In the genomic region with DNA sequence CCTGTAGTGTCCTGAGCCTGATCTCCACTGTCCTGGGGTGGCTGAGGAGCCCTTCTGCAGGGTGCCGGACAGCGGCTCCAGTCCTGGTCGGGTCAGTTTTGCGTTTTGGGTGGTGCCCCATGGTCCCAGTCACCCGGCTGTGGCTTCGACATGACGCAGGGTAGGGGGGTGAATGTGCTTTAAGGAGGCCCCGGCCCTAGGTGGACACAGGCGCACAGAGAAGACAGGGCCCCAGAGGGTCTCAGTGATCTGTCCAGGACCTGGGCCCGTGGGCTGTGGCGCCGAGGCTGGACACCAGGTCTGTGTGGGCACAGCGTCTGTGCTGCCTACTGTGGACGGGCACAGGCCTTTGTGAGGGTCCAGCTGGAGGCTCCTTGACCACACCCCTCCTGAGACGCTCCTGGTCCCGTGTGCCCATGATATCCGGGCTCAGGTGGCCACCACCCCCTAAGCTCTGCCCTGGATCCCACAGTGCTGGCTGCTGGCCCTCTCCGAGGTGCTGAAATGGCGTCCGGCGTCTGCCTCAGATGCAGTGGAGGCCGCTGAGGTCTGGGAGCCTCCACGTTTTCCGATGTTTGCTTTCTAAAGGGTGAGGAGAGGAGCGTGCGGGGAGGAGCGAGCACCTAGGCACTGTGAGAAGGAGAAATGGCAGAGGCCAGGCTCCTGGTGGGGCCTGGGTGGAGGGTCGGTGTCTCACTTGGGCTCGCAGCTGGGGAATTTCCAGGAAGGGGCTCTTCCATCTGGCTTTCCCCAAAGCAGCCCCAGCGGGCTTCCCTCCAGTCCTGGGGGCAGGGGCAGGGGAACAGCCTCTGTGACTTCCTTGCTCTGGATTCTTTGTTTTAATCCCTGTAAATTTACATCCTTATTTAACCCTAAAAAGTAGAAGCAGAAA, we compare ENCODE assay signal across 8 cellular contexts. TPM values are rescaled to one million over a fixed set of nuclear protein-coding genes. Genes with fewer than 3 reads are reported as not detected.
DNase-seq lines count a peak whose midpoint lies in the region; TF ChIP-seq lines count a peak whose summit lies in the region.

No MANE protein-coding gene starts in this region.

- H3K9me3 Mint-ChIP-seq in nephron progenitor cell, result peaks cover 2% of the 10 kb centered on the region

- no peaks in the 10 kb centered on the region for H3K36me3 Mint-ChIP-seq in nephron progenitor cell (ENCODE audit: low read depth)

- H3K27me3 Mint-ChIP-seq in nephron progenitor cell (ENCODE audit: low read depth, poor library complexity), result peaks cover 49% of the 10 kb centered on the region

- no peak for TF ChIP-seq CTCF in GM10248 (IDR thresholded peaks at IDR 0.05; ENCODE audit: control extremely low read depth, extremely low read depth, low read depth, missing control alignments)
- no peak for TF ChIP-seq CTCF in nephron progenitor cell (IDR thresholded peaks at IDR 0.05)

- no peak overlapping the region for H3K27ac Mint-ChIP-seq in nephron progenitor cell

- CTCF ChIA-PET in GM10248 (lab: Yijun Ruan, JAX), result no interaction called here

- POLR2A ChIA-PET in GM10248 (lab: Yijun Ruan, JAX), result interaction anchor here (0.6 kb wide), 1 partner anchor 14 kb away, joined by 3 read pairs; no protein-coding TSS in a partner anchor

- no peaks in the 10 kb centered on the region for H3K4me1 Mint-ChIP-seq in nephron progenitor cell

- DNase-seq in GM10248 (ENCODE audit: extremely low spot score) (peak; percentile 65), dermis blood vessel endothelial cell (peak; percentile 60), nephron progenitor cell (peak; percentile 90), GOT3 (lab: John Stamatoyannopoulos, UW) (no peak), COLO668 (lab: John Stamatoyannopoulos, UW; ENCODE audit: unreplicated experiment) (no peak), SHP77 treated with DMSO at 0.1 percent for 48 hours (lab: John Stamatoyannopoulos, UW) (no peak), GM19238 (ENCODE audit: insufficient read length, low spot score) (no peak)

- H3K4me3 Mint-ChIP-seq in nephron progenitor cell, result no peak overlapping the region

TF ChIP-seq in PFSK-1, 5 proteins besides CTCF, POLR2A, EP300 and RAD21:
- TF ChIP-seq, protein P1, sequence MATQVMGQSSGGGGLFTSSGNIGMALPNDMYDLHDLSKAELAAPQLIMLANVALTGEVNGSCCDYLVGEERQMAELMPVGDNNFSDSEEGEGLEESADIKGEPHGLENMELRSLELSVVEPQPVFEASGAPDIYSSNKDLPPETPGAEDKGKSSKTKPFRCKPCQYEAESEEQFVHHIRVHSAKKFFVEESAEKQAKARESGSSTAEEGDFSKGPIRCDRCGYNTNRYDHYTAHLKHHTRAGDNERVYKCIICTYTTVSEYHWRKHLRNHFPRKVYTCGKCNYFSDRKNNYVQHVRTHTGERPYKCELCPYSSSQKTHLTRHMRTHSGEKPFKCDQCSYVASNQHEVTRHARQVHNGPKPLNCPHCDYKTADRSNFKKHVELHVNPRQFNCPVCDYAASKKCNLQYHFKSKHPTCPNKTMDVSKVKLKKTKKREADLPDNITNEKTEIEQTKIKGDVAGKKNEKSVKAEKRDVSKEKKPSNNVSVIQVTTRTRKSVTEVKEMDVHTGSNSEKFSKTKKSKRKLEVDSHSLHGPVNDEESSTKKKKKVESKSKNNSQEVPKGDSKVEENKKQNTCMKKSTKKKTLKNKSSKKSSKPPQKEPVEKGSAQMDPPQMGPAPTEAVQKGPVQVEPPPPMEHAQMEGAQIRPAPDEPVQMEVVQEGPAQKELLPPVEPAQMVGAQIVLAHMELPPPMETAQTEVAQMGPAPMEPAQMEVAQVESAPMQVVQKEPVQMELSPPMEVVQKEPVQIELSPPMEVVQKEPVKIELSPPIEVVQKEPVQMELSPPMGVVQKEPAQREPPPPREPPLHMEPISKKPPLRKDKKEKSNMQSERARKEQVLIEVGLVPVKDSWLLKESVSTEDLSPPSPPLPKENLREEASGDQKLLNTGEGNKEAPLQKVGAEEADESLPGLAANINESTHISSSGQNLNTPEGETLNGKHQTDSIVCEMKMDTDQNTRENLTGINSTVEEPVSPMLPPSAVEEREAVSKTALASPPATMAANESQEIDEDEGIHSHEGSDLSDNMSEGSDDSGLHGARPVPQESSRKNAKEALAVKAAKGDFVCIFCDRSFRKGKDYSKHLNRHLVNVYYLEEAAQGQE (IDR thresholded peaks at IDR 0.05; ENCODE audit: insufficient read depth in 1 of 2, low read depth in 2 of 2, low read length in 2 of 2), result peak; percentile 90 to 95
- no peak for TF ChIP-seq TAF1 (IDR thresholded peaks at IDR 0.05; ENCODE audit: borderline replicate concordance, insufficient read depth, low read length)
TF ChIP-seq in PFSK-1: peak in this region for 1.

RNA-seq across cellular contexts. Expression of gene ACSF3, which starts 56.1 kb away (rescaled TPM):
- 29.9 TPM for polyA plus RNA-seq in PFSK-1 (2012; ENCODE audit: insufficient read length, low read depth)
- total RNA-seq in dermis blood vessel endothelial cell, result 27.2 and 33.6 TPM in 2 replicates

Comparison
In these comparisons a context has a peak if more than half of its experiments do, and no peak if none do; other contexts are left out.
1. DNase-seq: peak in GM10248 (single experiment), dermis blood vessel endothelial cell (single experiment) and nephron progenitor cell (single experiment); none in GOT3 (single experiment), COLO668 (single experiment), SHP77 treated with DMSO at 0.1 percent for 48 hours (single experiment) and GM19238 (single experiment).